15 cellular contexts compared by ENCODE assay signal in the genomic region with DNA sequence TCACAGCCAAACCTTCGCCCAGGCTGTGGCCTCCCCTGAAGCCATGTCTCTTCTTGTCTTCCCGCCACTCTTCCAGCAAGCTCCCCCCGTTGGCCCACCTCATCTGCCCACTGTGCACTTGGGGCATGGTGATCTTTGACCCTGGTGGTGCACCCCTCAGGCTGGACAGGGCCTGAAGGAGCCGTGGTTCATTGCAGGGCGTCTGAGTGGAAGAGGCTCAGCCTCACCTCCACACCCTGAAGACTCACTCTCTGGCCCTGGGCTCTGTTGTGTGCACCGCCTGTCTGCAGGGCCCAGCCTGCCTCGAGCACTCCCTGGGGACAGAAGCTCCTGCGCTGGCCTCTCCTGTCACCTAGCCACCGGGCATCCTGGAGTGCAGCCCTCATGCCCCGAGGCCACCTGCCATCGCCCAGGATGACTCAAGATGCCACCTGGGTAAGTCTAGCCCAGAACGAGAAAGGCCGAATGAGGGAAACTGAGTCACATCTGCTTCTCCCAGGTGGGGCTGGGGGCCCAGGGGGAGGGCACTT. TPM values are rescaled to one million over a fixed set of nuclear protein-coding genes. Genes with fewer than 3 reads are reported as not detected.
A peak's percentile ranks its signal among the peaks of the same experiment; 100 is the strongest.
DNase-seq lines count a peak whose midpoint lies in the region; ATAC-seq, FAIRE-seq and TF ChIP-seq lines count a peak whose summit lies in the region.
"Had no signal": no experiment of that assay in that cellular context is flagged by ENCODE, and none has a peak within 500 bp of the region (broad histone marks: within the 10 kb centered on the region; RNA-seq: fewer than 3 reads in every experiment).

No MANE protein-coding gene starts in this region.

- intact Hi-C loops in left ventricle myocardium inferior (cut with micrococcal nuclease) (no loop called here), left ventricle myocardium superior (cut with micrococcal nuclease) (no loop called here), pancreas (cut with DNase I) (loop anchor here in 1 of 3 donors (10.0 kb wide), 1 partner anchor 105 kb away; no protein-coding TSS in a partner anchor), uterus (cut with DNase I; ENCODE audit: low total_unique reads) (no loop called here)

- no peaks in the 10 kb centered on the region for H3K79me1 ChIP-seq in H1 (ENCODE audit: low read depth, low read length)

- TF ChIP-seq RAD21 in H1 (IDR thresholded peaks at IDR 0.05 in 1 of 2, conservative IDR thresholded peaks at IDR 0.05 in 1 of 2; ENCODE audit: low read depth in 2 of 2, low read length in 2 of 2) = no peak

- no peak overlapping the region for H4K5ac ChIP-seq in H1 (ENCODE audit: insufficient read length, low read depth, low read length)

- ATAC-seq in left ventricle myocardium superior (no peak), pancreas (no peak), HG02852 (IDR thresholded peaks at IDR 0.05; ENCODE audit: unreplicated experiment) (no peak)
- ATAC-seq: stimulated activated effector memory CD8-positive, alpha-beta T cell treated with anti-CD3 and anti-CD28 coated beads, Interleukin-12 subunit alpha, Interleukin-12 subunit beta, amount 100 ng/mL, for 72 hours had no signal

- no peak for TF ChIP-seq EP300 in H1 (IDR thresholded peaks at IDR 0.05; ENCODE audit: borderline replicate concordance in 1 of 2, low read depth in 2 of 2, low read length in 2 of 2)

- H3K36me3 ChIP-seq in left ventricle myocardium inferior (peaks cover 42% of the 10 kb centered on the region), H1 (ENCODE audit: control insufficient read depth in 2 of 4, insufficient read depth in 4 of 4, low read length in 3 of 4) (no peaks in the 10 kb centered on the region; a peak in 1 of 8 replicates), pancreas (peaks cover 0 to 39% (median 30%) of the 10 kb centered on the region in 3 donors), uterus (no peaks in the 10 kb centered on the region)

- TF ChIP-seq CTCF in left ventricle myocardium inferior (IDR thresholded peaks at IDR 0.05; ENCODE audit: borderline replicate concordance) (no peak), H1 (IDR thresholded peaks at IDR 0.05; ENCODE audit: control extremely low read depth in 1 of 3, insufficient read depth in 1 of 3, low read depth in 1 of 3, low read length in 3 of 3) (no peak), pancreas (IDR thresholded peaks at IDR 0.05) (no peak), uterus (IDR thresholded peaks at IDR 0.05) (no peak)

- no peaks in the 10 kb centered on the region for H3K79me2 ChIP-seq in H1 (ENCODE audit: control insufficient read depth in 1 of 2, insufficient read depth in 2 of 2, low read length in 2 of 2)

- H4K20me1 ChIP-seq in H1 (replicated peaks in 1 of 2; ENCODE audit: control insufficient read depth in 1 of 2, insufficient read depth in 2 of 2, low read length in 2 of 2) = peaks cover 0 to 1% of the 10 kb centered on the region in 2 experiments

- H4K91ac ChIP-seq in H1 (replicated peaks; ENCODE audit: insufficient read length, low read length) = no peak overlapping the region

- peak overlapping the region; percentile 30; the same call in 1 of the 2 replicates for H2BK5ac ChIP-seq in H1 (ENCODE audit: low read depth, low read length)

- in situ Hi-C loops in KBM-7 (cut with MboI; ENCODE audit: low pct_unique_long_range_greater_than_20kb, low sequenced_read_pairs) = no loop called here

- H3K4me1 ChIP-seq in left ventricle myocardium inferior (peaks cover 100% of the 10 kb centered on the region), H1 (replicated peaks in 1 of 4; ENCODE audit: control insufficient read depth in 3 of 4, insufficient read depth in 4 of 4, low read length in 3 of 4) (peaks cover 0 to 16% (median 10%) of the 10 kb centered on the region in 4 experiments; a peak in 6 of 7 replicates), pancreas (peaks cover 54 to 61% (median 55%) of the 10 kb centered on the region in 3 donors), uterus (peaks cover 41 to 65% of the 10 kb centered on the region in 2 donors)

- 0 out of 2 replicates have a peak overlapping the region, but pooled peaks have one; percentile 48 for H4K8ac ChIP-seq in H1 (ENCODE audit: extremely low read depth, insufficient read depth, low read length)

- no peak overlapping the region for H3K56ac ChIP-seq in H1 (replicated peaks; ENCODE audit: insufficient read length, low read depth, low read length)

- POLR2A ChIA-PET in H1 (lab: Charles Lee; ENCODE audit: partially characterized antibody) = no interaction called here

- H3K4ac ChIP-seq in H1 (replicated peaks; ENCODE audit: insufficient read length, low read depth, low read length) = no peak overlapping the region

- no peak overlapping the region for H3K4me2 ChIP-seq in H1 (ENCODE audit: insufficient read depth in 1 of 2, low read depth in 2 of 2, low read length in 2 of 2)
- H3K4me2 ChIP-seq: KMS-11, PC-9 had no signal

- no peak overlapping the region for H2AK5ac ChIP-seq in H1 (ENCODE audit: low read depth, low read length)

- H2BK15ac ChIP-seq in H1 (ENCODE audit: low read length) = no peak overlapping the region

- no peak overlapping the region for H2BK20ac ChIP-seq in H1 (ENCODE audit: low read length)

- no peak overlapping the region for H2BK120ac ChIP-seq in H1 (replicated peaks; ENCODE audit: low read depth, low read length)

- DNase-seq in left ventricle myocardium inferior (no peak), left ventricle myocardium superior (no peak), H1 (ENCODE audit: low read depth in 1 of 2, low spot score in 2 of 2) (no peak), pancreas (peak in 1 of 6 donors; percentile 29), uterus (peak in 1 of 2 donors; percentile 40), NCI-H2196 treated with DMSO at 0.1 percent for 48 hours (lab: John Stamatoyannopoulos, UW; ENCODE audit: unreplicated experiment) (no peak), KBM-7 (no peak)
- DNase-seq: activated CD4-positive, alpha-beta T cell treated with anti-CD3 and anti-CD28 coated beads for 1 hour; NCI-H1436 treated with DMSO at 0.1 percent for 48 hours; NCI-H524 treated with DMSO at 0.1 percent for 48 hours; stimulated activated CD4-positive, alpha-beta T cell treated with anti-CD3 and anti-CD28 coated beads, Interleukin-4, amount 100 ng/mL, for 4 hours had no signal

- H2AFZ ChIP-seq in H1 (ENCODE audit: low read length) = no peak overlapping the region
- H2AFZ ChIP-seq: PC-9 had no signal

- no peak overlapping the region; the same call in 1 of the 2 replicates for H3K18ac ChIP-seq in H1 (ENCODE audit: extremely low read depth, low read length)

- H3K9ac ChIP-seq in H1 (replicated peaks in 1 of 4; ENCODE audit: extremely low read depth in 1 of 4, low read depth in 3 of 4, low read length in 3 of 4) = no peak overlapping the region
- H3K9ac ChIP-seq: KMS-11 had no signal

- TF ChIP-seq POLR2A in H1 (IDR thresholded peaks at IDR 0.05; ENCODE audit: control extremely low read depth in 1 of 2, low read depth in 2 of 2, low read length in 2 of 2) (no peak), uterus (IDR thresholded peaks at IDR 0.05) (no peak)

- H3K27me3 ChIP-seq in left ventricle myocardium inferior (ENCODE audit: low read depth) (no peaks in the 10 kb centered on the region), H1 (replicated peaks in 1 of 4; ENCODE audit: control insufficient read depth in 3 of 4, extremely low read depth in 1 of 4, insufficient read depth in 3 of 4, low read length in 3 of 4) (no peaks in the 10 kb centered on the region), pancreas (no peaks in the 10 kb centered on the region), uterus (no peaks in the 10 kb centered on the region)

- WGBS in H1 (ENCODE audit: extremely low coverage in 1 of 2, insufficient coverage in 1 of 2, insufficient read length in 1 of 2, insufficient replicate concordance in 2 of 2, low coverage in 1 of 2, low lambda C conversion rate in 2 of 2, missing lambda C conversion rate in 1 of 2), 2 experiments = 95% methylated on average over 13 of the region's 13 CpGs; no CpG with 5 or more reads in 1 of the 2 experiments
- 67 to 72% methylated on average over 13 of the region's 13 CpGs for WGBS in pancreas, 2 donors

- no peaks in the 10 kb centered on the region for H3K23me2 ChIP-seq in H1 (ENCODE audit: low read depth, low read length)

- H3K4me3 ChIP-seq in left ventricle myocardium inferior (no peak overlapping the region), H1 (ENCODE audit: extremely low read depth in 1 of 4, insufficient read depth in 2 of 4, low read depth in 3 of 4, low read length in 4 of 4) (no peak overlapping the region), pancreas (no peak overlapping the region), uterus (no peak overlapping the region)
- H3K4me3 ChIP-seq: PC-9 had no signal

- no peak overlapping the region for H3K23ac ChIP-seq in H1 (ENCODE audit: insufficient read length)

- FAIRE-seq in H1 (lab: Jason Lieb, UNC) = no peak
- FAIRE-seq in pancreas (lab: Jason Lieb, UNC) = no peak

- H3K9me3 ChIP-seq in left ventricle myocardium inferior (replicated peaks) = no peaks in the 10 kb centered on the region
- no peaks in the 10 kb centered on the region for H3K9me3 ChIP-seq in H1 (ENCODE audit: insufficient read depth in 2 of 2, low read depth in 1 of 2, low read length in 1 of 2)
- H3K9me3 ChIP-seq in pancreas = no peaks in the 10 kb centered on the region
- no peaks in the 10 kb centered on the region for H3K9me3 ChIP-seq in uterus

- CTCF ChIA-PET in H1 (lab: Charles Lee; ENCODE audit: partially characterized antibody) = interaction anchor here (0.9 to 10.9 kb wide), 6 partner anchors 12 to 110 kb away, joined by 3 to 147 read pairs (median 4); no protein-coding TSS in a partner anchor

- H3K27ac ChIP-seq in left ventricle myocardium inferior (replicated peaks) (peak overlapping the region; percentile 88), H1 (ENCODE audit: low read depth, low read length) (no peak overlapping the region), pancreas (peak overlapping the region; percentile 89 to 94 (median 91)), uterus (peak overlapping the region; percentile 87 to 100)
- H3K27ac ChIP-seq: KMS-11, PC-9 had no signal

- no peak overlapping the region for H3K14ac ChIP-seq in H1 (ENCODE audit: insufficient read length)

- H2BK12ac ChIP-seq in H1 (ENCODE audit: low read depth, low read length) = peak overlapping the region; percentile 50; the same call in 1 of the 2 replicates

TF ChIP-seq in H1, 55 proteins besides CTCF, POLR2A, EP300 and RAD21 (continues in another document):
- no peak for TF ChIP-seq TAF1 (IDR thresholded peaks at IDR 0.05; ENCODE audit: low read depth, low read length)

RNA-seq across cellular contexts. Expression of a gene that starts 40.8 kb away (rescaled TPM):
- total RNA-seq in left ventricle myocardium inferior (101 TPM), left ventricle myocardium superior (78.9 TPM), pancreas (10 to 100 TPM; 13.8 to 24.5 (median 16.2) TPM), uterus (10 to 100 TPM in 2 of 4 donors, 1 to 10 TPM in 2; 1.8 to 24.8 (median 14.0) TPM)
- 8.2 and 10.0 TPM in 2 replicates for total RNA-seq in H1 (2021; fragmentation: NEBNext Ultra II Directional; extraction: Animal tissue kit (Norgen Biotek cat#: 25700))
- polyA plus RNA-seq in H1 (2011; rRNA removed) (3.1 and 3.3 TPM in 2 replicates), pancreas (1 to 10 TPM; 4.1 to 6.1 TPM)
- 3.6 TPM for polyA plus RNA-seq in H1 (2011; cell fraction: cytosol; rRNA removed)
- 9.9 TPM for polyA plus RNA-seq in H1 (2011; cell fraction: nucleus; rRNA removed)
- 3.8 to 4.8 TPM (median 4.5 TPM) in 4 replicates for polyA plus RNA-seq in H1 (2012, experiment 1 of 2)
- polyA plus RNA-seq in H1 (2012, experiment 2 of 2) = 3.1 TPM
- polyA plus RNA-seq in H1 (2013, experiment 1 of 2) = 3.9 TPM
- polyA plus RNA-seq in H1 (2013, experiment 2 of 2) = 3.4 TPM
- 6.5 and 7.4 TPM in 2 replicates for polyA minus RNA-seq in H1 (2011; rRNA and poly(A)+ RNA removed)
- polyA minus RNA-seq in H1 (2011; cell fraction: cytosol; rRNA and poly(A)+ RNA removed) = 3.2 TPM
- polyA minus RNA-seq in H1 (2011; cell fraction: nucleus; rRNA and poly(A)+ RNA removed) = 14.7 TPM
